In the genomic region with DNA sequence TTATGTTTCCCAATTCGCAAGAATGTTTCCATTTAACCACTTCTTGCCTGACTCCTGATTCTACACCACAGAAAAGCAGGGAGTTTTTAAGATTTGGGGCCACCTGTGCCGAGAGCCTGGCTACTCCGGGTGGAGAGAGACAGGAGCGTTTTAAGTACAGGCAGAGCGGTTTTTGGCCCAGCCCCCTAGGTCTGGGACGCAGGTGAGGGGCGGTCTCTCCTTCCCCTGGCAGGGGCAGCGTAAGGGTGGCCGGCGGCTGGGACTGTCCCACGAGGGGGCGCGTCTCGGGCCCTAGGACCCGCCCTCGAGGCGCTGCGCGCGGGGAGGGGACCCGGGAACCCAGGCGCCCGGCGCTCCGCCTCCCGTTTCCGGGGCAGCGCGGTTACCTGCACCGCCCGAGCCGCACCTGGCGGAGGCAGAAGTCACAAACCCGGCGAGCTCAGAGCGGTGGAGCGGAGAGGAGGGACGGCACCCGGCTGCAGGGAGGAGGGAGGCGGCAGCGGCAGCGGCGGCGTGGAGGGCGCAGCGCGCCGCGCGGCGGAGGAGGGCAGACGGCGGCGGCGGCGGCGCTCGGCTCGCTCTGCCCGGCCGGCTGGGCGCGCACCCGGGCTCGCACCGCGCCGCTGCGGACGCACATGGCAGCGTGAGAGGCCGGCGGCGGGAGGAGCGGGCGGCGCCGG, we compare ENCODE assay signal across 8 cellular contexts. TPM values are rescaled to one million over a fixed set of nuclear protein-coding genes. Genes with fewer than 3 reads are reported as not detected.
DNase-seq lines count a peak whose midpoint lies in the region; ATAC-seq and TF ChIP-seq lines count a peak whose summit lies in the region.

A gene (plus strand): TSS at position 365 of the 680 bp plus-strand sequence. CDS start 508 bp downstream, outside the sequence.

- H3K9ac ChIP-seq in HUES64 (ENCODE audit: low read depth, low read length): peak within 1 kb of the TSS; percentile 66

- WGBS in HUES64: under 1% methylated on average over 78 of the region's 78 CpGs
- WGBS in right cardiac atrium: 1% methylated on average over 75 of the region's 78 CpGs
- WGBS in sigmoid colon, 2 donors: 1% methylated on average over 78 of the region's 78 CpGs

- peaks cover 36% of the 10 kb centered on the region for H3K27me3 Mint-ChIP-seq in activated naive CD4-positive, alpha-beta T cell treated with anti-CD3 and anti-CD28 coated beads, Interleukin-2, amount 50 U/mL, for 24 hours

- H4K20me1 ChIP-seq in DOHH2 (ENCODE audit: control insufficient read depth, insufficient read depth, low read depth, low read length): no peaks in the 10 kb centered on the region

- peaks cover 3% of the 10 kb centered on the region for H3K4me1 Mint-ChIP-seq in activated naive CD4-positive, alpha-beta T cell treated with anti-CD3 and anti-CD28 coated beads, Interleukin-2, amount 50 U/mL, for 24 hours

- H3K4me1 ChIP-seq in DOHH2 (ENCODE audit: control insufficient read depth, low read length) (peaks cover 3% of the 10 kb centered on the region; the same call in 1 of the 2 replicates), HUES64 (ENCODE audit: insufficient read depth, low read length) (peaks cover 31% of the 10 kb centered on the region), right cardiac atrium (ENCODE audit: control insufficient read depth, insufficient read depth, low read length) (no peaks in the 10 kb centered on the region), sigmoid colon (peaks cover 0 to 18% (median 14%) of the 10 kb centered on the region in 4 donors)

- intact Hi-C loops in right cardiac atrium (cut with DNase I) (no loop called here), sigmoid colon (cut with DNase I) (no loop called here)

- H3K9me3 ChIP-seq in DOHH2 (ENCODE audit: control insufficient read depth, insufficient read depth, low read length) (no peaks in the 10 kb centered on the region), HUES64 (ENCODE audit: insufficient read depth, low read depth, low read length) (no peaks in the 10 kb centered on the region), right cardiac atrium (ENCODE audit: control insufficient read depth, low read length) (no peaks in the 10 kb centered on the region), sigmoid colon (no peaks in the 10 kb centered on the region)

- H3K4me3 ChIP-seq in DOHH2 (ENCODE audit: low read length) (peak within 1 kb of the TSS; percentile 52; the same call in 1 of the 2 replicates), HUES64 (ENCODE audit: low read length) (peak within 1 kb of the TSS; percentile 69), right cardiac atrium (ENCODE audit: low read length) (peak within 1 kb of the TSS; percentile 76), sigmoid colon (peak within 1 kb of the TSS in 3 of 4 donors; percentile 35 to 52 (median 50))

- H3K9me2 ChIP-seq in DOHH2 (replicated peaks; ENCODE audit: control insufficient read depth, low read length): no peaks in the 10 kb centered on the region

- no peak for TF ChIP-seq EP300 in sigmoid colon (IDR thresholded peaks at IDR 0.05)

- H3K27ac ChIP-seq in DOHH2 (ENCODE audit: low read depth, low read length) (no peak within 1 kb of the TSS), HUES64 (ENCODE audit: low read depth, low read length) (peak within 1 kb of the TSS; percentile 19; the same call in 1 of the 2 replicates), right cardiac atrium (ENCODE audit: low read length) (no peak within 1 kb of the TSS), sigmoid colon (no peak within 1 kb of the TSS)

- H3K27ac Mint-ChIP-seq in activated naive CD4-positive, alpha-beta T cell treated with anti-CD3 and anti-CD28 coated beads, Interleukin-2, amount 50 U/mL, for 24 hours: no peak within 1 kb of the TSS

- TF ChIP-seq CTCF in DOHH2 (IDR thresholded peaks at IDR 0.05; ENCODE audit: low read depth, low read length, poor library complexity, severe bottlenecking) (peak; percentile 14), sigmoid colon (IDR thresholded peaks at IDR 0.05) (peak in 1 of 4 experiments; percentile 8)

- H3K4me3 Mint-ChIP-seq in activated naive CD4-positive, alpha-beta T cell treated with anti-CD3 and anti-CD28 coated beads, Interleukin-2, amount 50 U/mL, for 24 hours: peak within 1 kb of the TSS; percentile 73

- ATAC-seq in GM21528 (IDR thresholded peaks at IDR 0.05; ENCODE audit: low FRiP score, unreplicated experiment): peak; percentile 83
- peak; percentile 77 to 78 for ATAC-seq in right cardiac atrium

- H3K36me3 Mint-ChIP-seq in activated naive CD4-positive, alpha-beta T cell treated with anti-CD3 and anti-CD28 coated beads, Interleukin-2, amount 50 U/mL, for 24 hours: no peaks in the 10 kb centered on the region

- H3K79me2 ChIP-seq in DOHH2 (ENCODE audit: control insufficient read depth, low read length): no peaks in the 10 kb centered on the region

- TF ChIP-seq POLR2A in Raji (IDR thresholded peaks at IDR 0.05; ENCODE audit: insufficient read depth, low read depth, low read length): peak; percentile 66
- no peak for TF ChIP-seq POLR2A in sigmoid colon (IDR thresholded peaks at IDR 0.05)

- H3K27me3 ChIP-seq in DOHH2 (ENCODE audit: control insufficient read depth, low read length) (peaks cover 17% of the 10 kb centered on the region), HUES64 (ENCODE audit: insufficient read depth, low read length) (no peaks in the 10 kb centered on the region), right cardiac atrium (ENCODE audit: control insufficient read depth, insufficient read depth) (no peaks in the 10 kb centered on the region), sigmoid colon (peaks cover 6 to 45% (median 30%) of the 10 kb centered on the region in 3 donors)

- peak within 1 kb of the TSS; percentile 54 for H3K4me2 ChIP-seq in DOHH2 (ENCODE audit: low read length)

- no peaks in the 10 kb centered on the region for H3F3A ChIP-seq in DOHH2 (ENCODE audit: control insufficient read depth, insufficient read depth)

- DNase-seq in right cardiac atrium (peak; percentile 40 to 73 (median 70)), sigmoid colon (no peak), cerebellar nuclear complex (lab: John Stamatoyannopoulos, UW) (no peak)

- H3K9me3 Mint-ChIP-seq in activated naive CD4-positive, alpha-beta T cell treated with anti-CD3 and anti-CD28 coated beads, Interleukin-2, amount 50 U/mL, for 24 hours: no peaks in the 10 kb centered on the region

- H3K36me3 ChIP-seq in DOHH2 (ENCODE audit: control insufficient read depth, low read length): no peaks in the 10 kb centered on the region
- H3K36me3 ChIP-seq in HUES64 (ENCODE audit: insufficient read depth, low read length): no peaks in the 10 kb centered on the region
- H3K36me3 ChIP-seq in sigmoid colon: no peaks in the 10 kb centered on the region

RNA-seq across cellular contexts. Expression of the gene that starts here (rescaled TPM):
- 15.9 TPM for polyA plus RNA-seq in HUES64 (2013, experiment 1 of 2)
- polyA plus RNA-seq in HUES64 (2013, experiment 2 of 2): 21.4 TPM
- total RNA-seq in right cardiac atrium (1 to 10 TPM in 3 of 4 donors, under 1 TPM in 1; 0.79 to 1.7 (median 1.2) TPM), sigmoid colon (1 to 10 TPM in 1 of 4 donors, under 1 TPM in 2, not detected in 1; 0.27 to 1.1 (median 0.28) TPM)
- polyA plus RNA-seq in right cardiac atrium (0.45 TPM), sigmoid colon (10 to 100 TPM; 11.4 to 15.4 (median 15.0) TPM)

Comparison
In these comparisons a context has a peak if more than half of its experiments do, and no peak if none do; other contexts are left out.
1. DNase-seq: peak in right cardiac atrium (3 of 3); none in sigmoid colon (single experiment) and cerebellar nuclear complex (0 of 2).
2. Peak in every context shown above with its lines, with median percentiles within 50 percentile points of each other: H3K4me3 ChIP-seq.